ENCODE assay signal across 12 cellular contexts in genomic region chr11:36361472-36361871, GRCh38.
DNase-seq lines count a peak whose midpoint lies in the region; ATAC-seq and TF ChIP-seq lines count a peak whose summit lies in the region.
"Had no signal": no experiment of that assay in that cellular context is flagged by ENCODE, and none has a peak within 500 bp of the region (broad histone marks: within the 10 kb centered on the region; RNA-seq: fewer than 3 reads in every experiment).

No MANE protein-coding gene starts in this region.

- DNase-seq in CD4-positive, alpha-beta memory T cell, result no peak
- DNase-seq in LoVo (ENCODE audit: low spot score) (peak; percentile 39), nephron progenitor cell (no peak), MM.1S (no peak), HCEC 1CT (no peak)
- DNase-seq in stimulated activated CD8-positive, alpha-beta memory T cell treated with anti-CD3 and anti-CD28 coated beads, Interleukin-4, amount 100 ng/mL, for 48 hours, result no peak
- DNase-seq: DND-41, Karpas-422, NCI-H2171 treated with DMSO at 0.1 percent for 48 hours had no signal

- no peak overlapping the region for H3K27ac ChIP-seq in CD4-positive, alpha-beta memory T cell (ENCODE audit: low read depth, low read length)
- no peak overlapping the region for H3K27ac ChIP-seq in MM.1S (ENCODE audit: low read length)

- H3K4me1 ChIP-seq in CD4-positive, alpha-beta memory T cell (ENCODE audit: insufficient read depth, low read length), result peaks cover 78% of the 10 kb centered on the region
- H3K4me1 ChIP-seq in MM.1S (ENCODE audit: low read length), result peaks cover 9% of the 10 kb centered on the region

- H3K9ac ChIP-seq in MM.1S (ENCODE audit: low read length), result no peak overlapping the region

- no peaks in the 10 kb centered on the region for H3K79me2 ChIP-seq in MM.1S (ENCODE audit: low read length)

- H3K9me2 ChIP-seq in MM.1S (replicated peaks; ENCODE audit: insufficient read depth, low read length), result no peaks in the 10 kb centered on the region

- intact Hi-C loops in CD4-positive, alpha-beta memory T cell (cut with micrococcal nuclease), result loop anchor here (5.0 kb wide), 1 partner anchor 61 kb away; no protein-coding TSS in a partner anchor
- intact Hi-C loops in dendritic cell treated with granulocyte-macrophage colony-stimulating factor and Interleukin-4, amounts not matched to agents 40 ng/mL and 50 ng/mL, for 4 days (cut with micrococcal nuclease), result loop anchor here (2.0 kb wide), 1 partner anchor 43 kb away; no protein-coding TSS in a partner anchor

- H3K36me3 Mint-ChIP-seq in CD4-positive, alpha-beta memory T cell, result no peaks in the 10 kb centered on the region
- H3K36me3 Mint-ChIP-seq in dendritic cell treated with granulocyte-macrophage colony-stimulating factor and Interleukin-4, amounts not matched to agents 40 ng/mL and 50 ng/mL, for 4 days (ENCODE audit: low read depth), result no peaks in the 10 kb centered on the region
- no peaks in the 10 kb centered on the region for H3K36me3 Mint-ChIP-seq in nephron progenitor cell (ENCODE audit: low read depth)

- no peaks in the 10 kb centered on the region for H3K9me3 ChIP-seq in CD4-positive, alpha-beta memory T cell (ENCODE audit: control insufficient read depth in 1 of 2, low read length in 2 of 2)
- no peaks in the 10 kb centered on the region for H3K9me3 ChIP-seq in MM.1S (replicated peaks; ENCODE audit: insufficient read depth, low read length)

- POLR2A ChIA-PET in CD4-positive, alpha-beta memory T cell (lab: Charles Lee; ENCODE audit: partially characterized antibody), result interaction anchor here (0.9 to 2.8 kb wide), 6 partner anchors 8 to 91 kb away, joined by 3 to 53 read pairs (median 7); no protein-coding TSS in a partner anchor

- CTCF ChIA-PET in CD4-positive, alpha-beta memory T cell (lab: Charles Lee; ENCODE audit: partially characterized antibody), result interaction anchor here (1.6 to 3.1 kb wide), 2 partner anchors 15 to 70 kb away, joined by 4 to 28 read pairs; no protein-coding TSS in a partner anchor

- H3K27me3 ChIP-seq in CD4-positive, alpha-beta memory T cell (ENCODE audit: insufficient read depth, low read length), result no peaks in the 10 kb centered on the region
- no peaks in the 10 kb centered on the region for H3K27me3 ChIP-seq in MM.1S (replicated peaks; ENCODE audit: insufficient read depth, low read length)

- no peak overlapping the region for H3K4me2 ChIP-seq in MM.1S (ENCODE audit: low read depth, low read length)

- no peak overlapping the region for H3K4me3 ChIP-seq in CD4-positive, alpha-beta memory T cell (ENCODE audit: low read length in 2 of 2)
- H3K4me3 ChIP-seq in MM.1S (ENCODE audit: low read length), result no peak overlapping the region
- H3K4me3 ChIP-seq: lung had no signal

- H2AFZ ChIP-seq in MM.1S (ENCODE audit: low read length), result no peak overlapping the region

- peak overlapping the region; percentile 72 to 87 (median 81) for H3K27ac Mint-ChIP-seq in CD4-positive, alpha-beta memory T cell
- peak overlapping the region; percentile 66 for H3K27ac Mint-ChIP-seq in dendritic cell treated with granulocyte-macrophage colony-stimulating factor and Interleukin-4, amounts not matched to agents 40 ng/mL and 50 ng/mL, for 4 days
- no peak overlapping the region for H3K27ac Mint-ChIP-seq in nephron progenitor cell

- no peaks in the 10 kb centered on the region for H4K20me1 ChIP-seq in MM.1S (ENCODE audit: insufficient read depth, low read length)

- TF ChIP-seq CTCF in nephron progenitor cell (IDR thresholded peaks at IDR 0.05), result no peak
- TF ChIP-seq CTCF in MM.1S (IDR thresholded peaks at IDR 0.05; ENCODE audit: low read length), result no peak

- peaks cover 39 to 84% (median 65%) of the 10 kb centered on the region in 4 donors for H3K4me1 Mint-ChIP-seq in CD4-positive, alpha-beta memory T cell
- H3K4me1 Mint-ChIP-seq in dendritic cell treated with granulocyte-macrophage colony-stimulating factor and Interleukin-4, amounts not matched to agents 40 ng/mL and 50 ng/mL, for 4 days (ENCODE audit: low read depth), result peaks cover 59% of the 10 kb centered on the region
- H3K4me1 Mint-ChIP-seq in nephron progenitor cell, result peaks cover 60% of the 10 kb centered on the region

- H3K4me3 Mint-ChIP-seq in CD4-positive, alpha-beta memory T cell, result peak overlapping the region; percentile 75 to 92 (median 84)
- no peak overlapping the region for H3K4me3 Mint-ChIP-seq in dendritic cell treated with granulocyte-macrophage colony-stimulating factor and Interleukin-4, amounts not matched to agents 40 ng/mL and 50 ng/mL, for 4 days
- peak overlapping the region; percentile 73 for H3K4me3 Mint-ChIP-seq in nephron progenitor cell

- H3K36me3 ChIP-seq in CD4-positive, alpha-beta memory T cell (ENCODE audit: insufficient read depth, low read length), result no peaks in the 10 kb centered on the region
- H3K36me3 ChIP-seq in MM.1S (replicated peaks; ENCODE audit: insufficient read depth, low read length), result no peaks in the 10 kb centered on the region

- no peaks in the 10 kb centered on the region for H3K27me3 Mint-ChIP-seq in CD4-positive, alpha-beta memory T cell
- H3K27me3 Mint-ChIP-seq in dendritic cell treated with granulocyte-macrophage colony-stimulating factor and Interleukin-4, amounts not matched to agents 40 ng/mL and 50 ng/mL, for 4 days, result peaks cover 32% of the 10 kb centered on the region
- peaks cover 7% of the 10 kb centered on the region for H3K27me3 Mint-ChIP-seq in nephron progenitor cell (ENCODE audit: low read depth, poor library complexity)

- H3F3A ChIP-seq in MM.1S (ENCODE audit: insufficient read depth, low read length), result no peaks in the 10 kb centered on the region

- H3K9me3 Mint-ChIP-seq in CD4-positive, alpha-beta memory T cell, result no peaks in the 10 kb centered on the region
- no peaks in the 10 kb centered on the region for H3K9me3 Mint-ChIP-seq in dendritic cell treated with granulocyte-macrophage colony-stimulating factor and Interleukin-4, amounts not matched to agents 40 ng/mL and 50 ng/mL, for 4 days
- no peaks in the 10 kb centered on the region for H3K9me3 Mint-ChIP-seq in nephron progenitor cell

- no peak for ATAC-seq in HG03045 (IDR thresholded peaks at IDR 0.05; ENCODE audit: unreplicated experiment)
